In the genomic region with DNA sequence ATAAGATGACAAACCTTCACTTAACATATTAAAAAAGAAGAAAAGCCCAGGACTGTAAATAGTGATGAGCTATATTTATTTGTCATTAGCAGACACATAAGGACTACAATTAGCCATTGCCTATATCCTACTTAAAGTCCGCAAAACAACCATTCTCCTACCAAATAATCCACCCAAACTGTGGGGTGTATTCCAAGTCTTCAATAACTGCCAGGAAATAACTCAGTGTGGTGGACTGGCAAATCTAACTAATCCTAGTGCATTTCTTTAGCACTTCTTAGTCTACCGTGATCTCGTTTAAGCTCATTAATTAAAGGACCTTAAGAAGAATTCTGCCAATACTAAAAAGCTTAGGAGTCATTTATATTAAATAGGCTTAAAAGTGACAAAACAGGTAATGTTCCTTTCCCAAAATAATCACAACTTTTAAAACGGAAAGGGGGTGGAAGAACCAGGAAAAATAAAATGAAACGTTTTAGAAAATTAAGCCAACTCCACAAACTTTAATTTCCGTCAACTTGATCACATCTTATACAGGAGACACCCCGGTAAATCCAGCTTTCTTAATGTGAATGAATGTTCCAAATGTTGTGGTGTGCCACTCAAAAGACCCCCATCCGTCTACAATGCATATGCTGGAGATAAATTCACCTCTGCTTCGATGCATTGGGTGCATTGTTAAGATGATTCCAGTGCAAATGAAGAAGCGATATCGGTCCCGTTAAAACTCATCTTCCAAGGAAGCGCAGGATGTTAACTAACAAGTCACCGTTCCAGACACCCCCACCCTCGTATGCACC, we compare ENCODE assay signal across 9 cellular contexts. TPM values are rescaled to one million over a fixed set of nuclear protein-coding genes. Genes with fewer than 3 reads are reported as not detected.
A peak's percentile ranks its signal among the peaks of the same experiment; 100 is the strongest.
DNase-seq lines count a peak whose midpoint lies in the region; ATAC-seq and TF ChIP-seq lines count a peak whose summit lies in the region.
"Had no signal": no experiment of that assay in that cellular context is flagged by ENCODE, and none has a peak within 500 bp of the region (broad histone marks: within the 10 kb centered on the region; RNA-seq: fewer than 3 reads in every experiment).

No MANE protein-coding gene starts in this region.

- peak overlapping the region; percentile 68 for H3K4me3 ChIP-seq in fibroblast of villous mesenchyme (ENCODE audit: low read depth, low read length)

- ATAC-seq in left colon (no peak), GM19351 (IDR thresholded peaks at IDR 0.05; ENCODE audit: unreplicated experiment) (no peak), HG03342 (IDR thresholded peaks at IDR 0.05; ENCODE audit: unreplicated experiment) (no peak)

- TF ChIP-seq CTCF in fibroblast of villous mesenchyme (IDR thresholded peaks at IDR 0.05; ENCODE audit: insufficient read depth, low read depth, low read length): no peak

- H3K36me3 ChIP-seq in ES-I3 (ENCODE audit: insufficient read depth, low read length): no peaks in the 10 kb centered on the region

- DNase-seq in NCI-H82 (lab: John Stamatoyannopoulos, UW): peak; percentile 75
- DNase-seq in fibroblast of villous mesenchyme (ENCODE audit: low read depth): no peak
- DNase-seq in putamen (ENCODE audit: low spot score): peak; percentile 55
- DNase-seq in RPMI8226: no peak
- DNase-seq in left colon: no peak
- DNase-seq: stimulated activated CD4-positive, alpha-beta T cell treated with anti-CD3 and anti-CD28 coated beads, Interleukin-1b, Interleukin-23, amount 100 ng/mL, for 48 hours had no signal

- H3K9me3 ChIP-seq in ES-I3 (ENCODE audit: control insufficient read depth, insufficient read depth, low read length): no peaks in the 10 kb centered on the region

- intact Hi-C loops in left colon (cut with DNase I, micrococcal nuclease): no loop called here

- no peaks in the 10 kb centered on the region for H3K4me1 ChIP-seq in ES-I3 (ENCODE audit: insufficient read depth, low read length)

- H3K9ac ChIP-seq in ES-I3 (ENCODE audit: low read depth, low read length): peak overlapping the region; percentile 85

RNA-seq across cellular contexts. Expression of a gene that starts 1.7 kb away (rescaled TPM):
- total RNA-seq in fibroblast of villous mesenchyme (1.9 and 6.9 TPM in 2 replicates), left colon (1 to 10 TPM; 1.4 to 5.9 TPM)

Comparison
In these comparisons a context has a peak if more than half of its experiments do, and no peak if none do; other contexts are left out.
1. DNase-seq: peak in NCI-H82 (single experiment) and putamen (single experiment); none in fibroblast of villous mesenchyme (single experiment), RPMI8226 (single experiment) and left colon (0 of 2).